2 cellular contexts compared by ENCODE assay signal in the genomic region with DNA sequence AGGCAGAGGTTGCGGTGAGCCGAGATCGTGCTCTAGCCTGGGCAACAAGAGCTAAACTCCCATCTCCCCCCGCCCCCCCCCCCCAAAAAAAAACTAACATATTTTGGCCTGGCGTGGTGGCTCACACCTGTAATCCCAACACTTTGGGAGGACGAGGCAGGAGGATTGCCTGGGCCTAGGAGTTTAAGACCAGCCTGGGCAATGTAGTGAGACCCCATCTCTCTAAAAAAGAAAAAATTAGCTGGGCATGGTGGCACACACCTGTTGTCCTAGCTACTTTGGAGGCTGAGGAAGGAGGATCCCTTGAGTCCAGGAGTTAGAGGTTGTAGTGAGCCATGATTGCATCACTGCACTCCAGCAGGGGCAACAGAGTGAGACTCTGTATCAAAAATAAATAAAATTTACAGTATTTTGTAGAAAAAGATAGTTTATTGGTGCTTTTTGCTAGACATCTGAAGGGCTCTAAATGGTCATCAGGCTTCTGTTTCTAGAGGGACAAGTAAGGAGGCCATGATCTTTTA.
TF ChIP-seq lines count a peak whose summit lies in the region.

No MANE protein-coding gene starts in this region.

TF ChIP-seq in IMR-90, 13 proteins besides CTCF, POLR2A, EP300 and RAD21:
- TF ChIP-seq BHLHE40 (IDR thresholded peaks at IDR 0.05; ENCODE audit: low read depth, low read length) (no peak), MAZ (IDR thresholded peaks at IDR 0.05; ENCODE audit: borderline replicate concordance, low read depth, low read length) (no peak), CEBPB (IDR thresholded peaks at IDR 0.05; ENCODE audit: low read depth, low read length) (peak; percentile 33; the same call in 1 of the 2 replicates), FOS (IDR thresholded peaks at IDR 0.05; ENCODE audit: low read depth, low read length) (no peak)

TF ChIP-seq in neural cell, 6 proteins besides CTCF, POLR2A, EP300 and RAD21:
- TF ChIP-seq TAF1 (IDR thresholded peaks at IDR 0.05; ENCODE audit: low read depth) (no peak), EZH2 (IDR thresholded peaks at IDR 0.05; ENCODE audit: borderline replicate concordance, insufficient read depth, low read length, poor library complexity, severe bottlenecking) (no peak), MXI1 (conservative IDR thresholded peaks at IDR 0.05; ENCODE audit: poor library complexity, severe bottlenecking) (no peak), POLR2AphosphoS5 (IDR thresholded peaks at IDR 0.05) (no peak), SMC3 (conservative IDR thresholded peaks at IDR 0.05; ENCODE audit: poor library complexity) (no peak)
- TF ChIP-seq, protein P1, sequence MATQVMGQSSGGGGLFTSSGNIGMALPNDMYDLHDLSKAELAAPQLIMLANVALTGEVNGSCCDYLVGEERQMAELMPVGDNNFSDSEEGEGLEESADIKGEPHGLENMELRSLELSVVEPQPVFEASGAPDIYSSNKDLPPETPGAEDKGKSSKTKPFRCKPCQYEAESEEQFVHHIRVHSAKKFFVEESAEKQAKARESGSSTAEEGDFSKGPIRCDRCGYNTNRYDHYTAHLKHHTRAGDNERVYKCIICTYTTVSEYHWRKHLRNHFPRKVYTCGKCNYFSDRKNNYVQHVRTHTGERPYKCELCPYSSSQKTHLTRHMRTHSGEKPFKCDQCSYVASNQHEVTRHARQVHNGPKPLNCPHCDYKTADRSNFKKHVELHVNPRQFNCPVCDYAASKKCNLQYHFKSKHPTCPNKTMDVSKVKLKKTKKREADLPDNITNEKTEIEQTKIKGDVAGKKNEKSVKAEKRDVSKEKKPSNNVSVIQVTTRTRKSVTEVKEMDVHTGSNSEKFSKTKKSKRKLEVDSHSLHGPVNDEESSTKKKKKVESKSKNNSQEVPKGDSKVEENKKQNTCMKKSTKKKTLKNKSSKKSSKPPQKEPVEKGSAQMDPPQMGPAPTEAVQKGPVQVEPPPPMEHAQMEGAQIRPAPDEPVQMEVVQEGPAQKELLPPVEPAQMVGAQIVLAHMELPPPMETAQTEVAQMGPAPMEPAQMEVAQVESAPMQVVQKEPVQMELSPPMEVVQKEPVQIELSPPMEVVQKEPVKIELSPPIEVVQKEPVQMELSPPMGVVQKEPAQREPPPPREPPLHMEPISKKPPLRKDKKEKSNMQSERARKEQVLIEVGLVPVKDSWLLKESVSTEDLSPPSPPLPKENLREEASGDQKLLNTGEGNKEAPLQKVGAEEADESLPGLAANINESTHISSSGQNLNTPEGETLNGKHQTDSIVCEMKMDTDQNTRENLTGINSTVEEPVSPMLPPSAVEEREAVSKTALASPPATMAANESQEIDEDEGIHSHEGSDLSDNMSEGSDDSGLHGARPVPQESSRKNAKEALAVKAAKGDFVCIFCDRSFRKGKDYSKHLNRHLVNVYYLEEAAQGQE (IDR thresholded peaks at IDR 0.05; ENCODE audit: borderline replicate concordance) = no peak
